ENCODE assay signal across 8 cellular contexts in genomic region chr17:50026901-50027638, GRCh38. TPM values are rescaled to one million over a fixed set of nuclear protein-coding genes. Genes with fewer than 3 reads are reported as not detected.
DNase-seq lines count a peak whose midpoint lies in the region; ATAC-seq and TF ChIP-seq lines count a peak whose summit lies in the region.

No MANE protein-coding gene starts in this region.

- H3K9ac ChIP-seq in DND-41 (ENCODE audit: low read depth, low read length) (no peak overlapping the region), SU-DHL-6 (ENCODE audit: low read length) (no peak overlapping the region)

- peaks cover 17% of the 10 kb centered on the region for H3K9me3 ChIP-seq in DND-41 (ENCODE audit: insufficient read depth, low read length, severe bottlenecking)
- H3K9me3 ChIP-seq in SU-DHL-6 (ENCODE audit: insufficient read depth, low read length), result peaks cover 13% of the 10 kb centered on the region; the same call in 1 of the 2 replicates
- H3K9me3 ChIP-seq in heart left ventricle, result no peaks in the 10 kb centered on the region
- H3K9me3 ChIP-seq in psoas muscle, result no peaks in the 10 kb centered on the region

- H3K36me3 ChIP-seq in DND-41 (ENCODE audit: insufficient read depth, low read length) (no peaks in the 10 kb centered on the region), SU-DHL-6 (ENCODE audit: low read length) (no peaks in the 10 kb centered on the region), heart left ventricle (no peaks in the 10 kb centered on the region), psoas muscle (ENCODE audit: insufficient read depth in 1 of 2, low read depth in 1 of 2) (no peaks in the 10 kb centered on the region)

- H2AFZ ChIP-seq in DND-41 (ENCODE audit: low read depth, low read length), result no peak overlapping the region
- no peak overlapping the region for H2AFZ ChIP-seq in SU-DHL-6 (ENCODE audit: low read depth, low read length, severe bottlenecking)

- peaks cover 16% of the 10 kb centered on the region; the same call in 1 of the 2 replicates for H3F3A ChIP-seq in SU-DHL-6 (ENCODE audit: insufficient read depth)

- H3K79me2 ChIP-seq in DND-41 (ENCODE audit: insufficient read depth, low read length) (no peaks in the 10 kb centered on the region), SU-DHL-6 (ENCODE audit: insufficient read depth, low read length) (no peaks in the 10 kb centered on the region)

- H3K27ac Mint-ChIP-seq in activated naive CD8-positive, alpha-beta T cell treated with anti-CD3 and anti-CD28 coated beads, Interleukin-2, amount 10 ng/mL, durations not matched to agents 7 days and 5 days, result no peak overlapping the region

- H3K36me3 Mint-ChIP-seq in activated naive CD8-positive, alpha-beta T cell treated with anti-CD3 and anti-CD28 coated beads, Interleukin-2, amount 10 ng/mL, durations not matched to agents 7 days and 5 days, result no peaks in the 10 kb centered on the region

- no peak for TF ChIP-seq POLR2A in heart left ventricle (IDR thresholded peaks at IDR 0.05)

- intact Hi-C loops in heart left ventricle (cut with DNase I) (loop anchor here (1.0 to 10.0 kb wide), 8 partner anchors 26 to 268 kb away; partner anchors contain the start of genes ITGA3 (in 1 of the 10) and PDK2 (in 1 of the 10)), psoas muscle (cut with DNase I) (loop anchor here (1.0 to 2.0 kb wide), 3 partner anchors 30 to 60 kb away; partner anchors contain the start of gene ITGA3 (in 1 of the 2))

- ATAC-seq in DND-41 (ENCODE audit: insufficient read depth, low read depth) (peak; percentile 91), heart left ventricle (peak; percentile 53 to 87 (median 80)), psoas muscle (peak; percentile 87 to 97 (median 90)), GM21526 (IDR thresholded peaks at IDR 0.05; ENCODE audit: low FRiP score, unreplicated experiment) (no peak)
- ATAC-seq in activated naive CD8-positive, alpha-beta T cell treated with anti-CD3 and anti-CD28 coated beads, Interleukin-2, amount 10 ng/mL, durations not matched to agents 7 days and 5 days (ENCODE audit: low read depth), result peak; percentile 49

- peaks cover 3% of the 10 kb centered on the region for H3K27me3 ChIP-seq in DND-41 (ENCODE audit: insufficient read depth, low read length, poor library complexity)
- H3K27me3 ChIP-seq in SU-DHL-6 (ENCODE audit: low read length), result no peaks in the 10 kb centered on the region
- H3K27me3 ChIP-seq in heart left ventricle, result peaks cover 0 to 10% (median 0%) of the 10 kb centered on the region in 9 donors
- peaks cover 0 to 17% (median 2%) of the 10 kb centered on the region in 3 donors for H3K27me3 ChIP-seq in psoas muscle (ENCODE audit: insufficient read depth in 3 of 3, low read length in 2 of 3)

- H3K27ac ChIP-seq in DND-41 (ENCODE audit: low read length), result no peak overlapping the region
- no peak overlapping the region for H3K27ac ChIP-seq in SU-DHL-6 (ENCODE audit: low read depth, low read length)
- no peak overlapping the region for H3K27ac ChIP-seq in heart left ventricle
- H3K27ac ChIP-seq in psoas muscle, result peak overlapping the region; percentile 23

- peaks cover 41% of the 10 kb centered on the region for H3K27me3 Mint-ChIP-seq in activated naive CD8-positive, alpha-beta T cell treated with anti-CD3 and anti-CD28 coated beads, Interleukin-2, amount 10 ng/mL, durations not matched to agents 7 days and 5 days

- H4K20me1 ChIP-seq in DND-41 (ENCODE audit: insufficient read depth, low read length) (peaks cover 9% of the 10 kb centered on the region), SU-DHL-6 (ENCODE audit: low read depth, low read length) (no peaks in the 10 kb centered on the region)

- 8 to 11% (median 9%) methylated on average over 15 to 28 of the region's 28 CpGs for WGBS in heart left ventricle, 4 donors
- WGBS in psoas muscle, 3 donors, result 5 to 6% (median 5%) methylated on average over 20 to 28 of the region's 28 CpGs

- no peaks in the 10 kb centered on the region for H3K9me3 Mint-ChIP-seq in activated naive CD8-positive, alpha-beta T cell treated with anti-CD3 and anti-CD28 coated beads, Interleukin-2, amount 10 ng/mL, durations not matched to agents 7 days and 5 days

- H3K4me1 ChIP-seq in DND-41 (ENCODE audit: insufficient read depth, low read length) (peaks cover 8% of the 10 kb centered on the region; the same call in 1 of the 2 replicates), heart left ventricle (peaks cover 3 to 23% (median 10%) of the 10 kb centered on the region in 12 donors), psoas muscle (peaks cover 6% of the 10 kb centered on the region)

- no peaks in the 10 kb centered on the region for H3K9me2 ChIP-seq in SU-DHL-6 (replicated peaks; ENCODE audit: insufficient read depth, low read length)

- DNase-seq in DND-41 (peak; percentile 54), Kasumi-1 (lab: John Stamatoyannopoulos, UW) (peak; percentile 58 to 67), heart left ventricle (peak; percentile 75 to 88 (median 79)), psoas muscle (peak; percentile 85 to 90), ureter (ENCODE audit: low spot score) (peak; percentile 90)
- DNase-seq in activated naive CD8-positive, alpha-beta T cell treated with anti-CD3 and anti-CD28 coated beads, Interleukin-2, amount 10 ng/mL, durations not matched to agents 7 days and 5 days, result peak; percentile 83

- H3K4me1 Mint-ChIP-seq in activated naive CD8-positive, alpha-beta T cell treated with anti-CD3 and anti-CD28 coated beads, Interleukin-2, amount 10 ng/mL, durations not matched to agents 7 days and 5 days, result peaks cover 14% of the 10 kb centered on the region

- H3K4me3 Mint-ChIP-seq in activated naive CD8-positive, alpha-beta T cell treated with anti-CD3 and anti-CD28 coated beads, Interleukin-2, amount 10 ng/mL, durations not matched to agents 7 days and 5 days, result peak overlapping the region; percentile 64

- TF ChIP-seq CTCF in DND-41 (IDR thresholded peaks at IDR 0.05; ENCODE audit: borderline replicate concordance, extremely low read depth, low read length, poor library complexity, severe bottlenecking) (peak; percentile 96), SU-DHL-6 (IDR thresholded peaks at IDR 0.05; ENCODE audit: insufficient read depth, low read length, poor library complexity, severe bottlenecking) (peak; percentile 79), heart left ventricle (IDR thresholded peaks at IDR 0.05) (peak; percentile 90 to 98 (median 96)), psoas muscle (IDR thresholded peaks at IDR 0.05) (peak; percentile 99)

- H3K4me2 ChIP-seq in DND-41 (ENCODE audit: insufficient read depth, low read length) (no peak overlapping the region), SU-DHL-6 (ENCODE audit: low read depth, low read length, poor library complexity, severe bottlenecking) (no peak overlapping the region)

- POLR2A ChIA-PET in activated naive CD8-positive, alpha-beta T cell treated with anti-CD3 and anti-CD28 coated beads, Interleukin-2, amount 10 ng/mL, durations not matched to agents 7 days and 5 days (lab: Charles Lee), result interaction anchor here (2.7 kb wide), 1 partner anchor 60 kb away, joined by 8 read pairs; no protein-coding TSS in a partner anchor

- H3K4me3 ChIP-seq in DND-41 (ENCODE audit: low read depth in 1 of 2, low read length in 2 of 2) (no peak overlapping the region), SU-DHL-6 (ENCODE audit: insufficient read depth, low read length, poor library complexity, severe bottlenecking) (no peak overlapping the region), heart left ventricle (peak overlapping the region in 7 of 12 donors; percentile 1 to 34 (median 15)), psoas muscle (peak overlapping the region; percentile 30)

RNA-seq across cellular contexts. Expression of gene ITGA3, which starts 28.8 kb away (rescaled TPM):
- 10 to 100 TPM in 1 of 2 experiments, 1 to 10 TPM in 1; 6.9 to 14.0 TPM for total RNA-seq in activated naive CD8-positive, alpha-beta T cell treated with anti-CD3 and anti-CD28 coated beads, Interleukin-2, amount 10 ng/mL, durations not matched to agents 7 days and 5 days
- total RNA-seq in heart left ventricle (10 to 100 TPM; 18.4 to 71.2 (median 23.6) TPM), psoas muscle (10 to 100 TPM in 3 of 4 donors, 1 to 10 TPM in 1; 7.8 to 21.9 (median 15.0) TPM), ureter (211 TPM)
- polyA plus RNA-seq in heart left ventricle (10 to 100 TPM; 16.8 to 72.9 TPM), psoas muscle (10 to 100 TPM in 1 of 3 donors, 1 to 10 TPM in 2; 4.9 to 21.5 (median 5.6) TPM)

RNA-seq across cellular contexts. Expression of gene DLX3, which starts 32.0 kb away (rescaled TPM):
- total RNA-seq in activated naive CD8-positive, alpha-beta T cell treated with anti-CD3 and anti-CD28 coated beads, Interleukin-2, amount 10 ng/mL, durations not matched to agents 7 days and 5 days, result not detected
- total RNA-seq in heart left ventricle, result under 1 TPM in 3 of 9 donors, not detected in 6; 0.09 to 0.61 (median 0.12) TPM
- polyA plus RNA-seq in heart left ventricle, result under 1 TPM; 0.08 TPM
- total RNA-seq in psoas muscle, result not detected
- polyA plus RNA-seq in psoas muscle, result under 1 TPM in 1 of 3 donors, not detected in 2; 0.03 TPM
- 1.1 TPM for total RNA-seq in ureter

RNA-seq across cellular contexts. Expression of gene DLX4, which starts 58.1 kb away (rescaled TPM):
- under 1 TPM; 0.60 to 0.69 TPM for total RNA-seq in activated naive CD8-positive, alpha-beta T cell treated with anti-CD3 and anti-CD28 coated beads, Interleukin-2, amount 10 ng/mL, durations not matched to agents 7 days and 5 days
- total RNA-seq in heart left ventricle, result under 1 TPM in 1 of 9 donors, not detected in 8; 0.19 TPM
- polyA plus RNA-seq in heart left ventricle, result under 1 TPM in 1 of 2 donors, not detected in 1; 0.03 TPM
- total RNA-seq in psoas muscle, result not detected
- polyA plus RNA-seq in psoas muscle, result not detected
- 1.1 TPM for total RNA-seq in ureter

Comparison
In these comparisons a context has a peak if more than half of its experiments do, and no peak if none do; other contexts are left out.
1. H3K4me3 ChIP-seq: peak in heart left ventricle (7 of 12) and psoas muscle (single experiment); none in DND-41 (0 of 2) and SU-DHL-6 (single experiment).
2. Peak in every context shown above with its lines, with median percentiles within 50 percentile points of each other: DNase-seq and CTCF ChIP-seq.